In the genomic region with DNA sequence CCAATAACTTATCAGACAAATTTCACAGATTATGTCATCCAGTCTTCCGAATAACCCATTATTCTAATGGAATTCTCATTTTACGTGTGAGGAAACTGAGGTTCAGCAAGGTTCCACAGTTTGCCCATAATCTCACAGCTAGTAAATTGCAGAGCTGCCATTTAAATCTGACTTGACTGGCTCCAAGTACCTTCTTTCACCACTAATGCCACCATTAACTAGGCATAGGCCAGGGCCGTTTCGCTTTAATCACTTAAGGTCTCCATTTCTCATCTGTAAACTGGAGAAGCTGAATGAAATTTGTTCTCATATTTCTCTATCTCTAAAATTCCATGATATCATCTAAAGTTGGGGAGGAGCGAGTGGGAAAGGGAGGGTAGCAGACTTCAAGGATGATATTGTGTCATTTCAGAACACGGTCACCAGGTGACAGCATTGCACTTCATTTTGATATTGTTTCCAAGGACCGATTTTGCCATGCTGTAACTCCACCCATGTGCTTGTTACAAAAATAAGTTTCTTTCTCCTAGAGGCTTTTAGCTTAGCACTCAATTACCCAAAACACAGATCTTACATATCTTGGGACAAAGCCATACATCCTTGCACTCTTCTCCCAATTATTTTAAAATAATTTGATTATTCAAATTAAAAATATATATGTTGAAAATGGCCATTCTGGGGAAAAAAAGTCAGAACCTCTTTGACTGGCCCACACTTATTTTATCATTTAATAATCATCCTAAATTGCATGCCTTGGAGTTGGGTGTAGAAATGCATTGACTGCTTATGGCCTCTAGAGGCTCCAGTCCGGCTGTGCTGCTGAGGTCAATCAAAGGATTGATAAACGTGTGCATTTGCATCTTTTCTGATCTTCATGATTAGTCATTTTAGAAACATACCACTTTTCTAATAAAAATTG, we compare ENCODE assay signal across 8 cellular contexts.
A peak's percentile ranks its signal among the peaks of the same experiment; 100 is the strongest.
DNase-seq lines count a peak whose midpoint lies in the region; ATAC-seq, FAIRE-seq and TF ChIP-seq lines count a peak whose summit lies in the region.

No MANE protein-coding gene starts in this region.

- H3K27ac Mint-ChIP-seq in astrocyte (ENCODE audit: unreplicated experiment), result no peak overlapping the region
- H3K27ac Mint-ChIP-seq in T-helper 2 cell treated with Interferon-gamma antibody and Interleukin-4, amounts not matched to agents 5 μg/mL and 100 μg/mL, for 36 hours, result no peak overlapping the region

- H3K4me1 ChIP-seq in astrocyte (ENCODE audit: insufficient read depth, low read length), result no peaks in the 10 kb centered on the region
- H3K4me1 ChIP-seq in kidney (ENCODE audit: control insufficient read depth in 1 of 2, insufficient read depth in 1 of 2, low read depth in 1 of 2, low read length in 2 of 2), result no peaks in the 10 kb centered on the region

- no peaks in the 10 kb centered on the region for H3K9me3 Mint-ChIP-seq in astrocyte (ENCODE audit: unreplicated experiment)
- no peaks in the 10 kb centered on the region for H3K9me3 Mint-ChIP-seq in T-helper 2 cell treated with Interferon-gamma antibody and Interleukin-4, amounts not matched to agents 5 μg/mL and 100 μg/mL, for 36 hours

- DNase-seq in NCI-H526 treated with DMSO at 0.1 percent for 48 hours (lab: John Stamatoyannopoulos, UW) (peak; percentile 17), astrocyte (ENCODE audit: low read depth) (peak; percentile 8), kidney (no peak)
- DNase-seq in T-helper 2 cell treated with Interferon-gamma antibody and Interleukin-4, amounts not matched to agents 5 μg/mL and 100 μg/mL, for 36 hours (ENCODE audit: low spot score), result no peak

- no peak overlapping the region for H3K27ac ChIP-seq in C4-2B
- no peak overlapping the region for H3K27ac ChIP-seq in astrocyte (ENCODE audit: low read depth, low read length)
- H3K27ac ChIP-seq in kidney (ENCODE audit: low read depth in 2 of 2, low read length in 2 of 2), result no peak overlapping the region

- H3K27me3 Mint-ChIP-seq in astrocyte (ENCODE audit: low read depth, unreplicated experiment), result peaks cover under 1% of the 10 kb centered on the region
- no peaks in the 10 kb centered on the region for H3K27me3 Mint-ChIP-seq in T-helper 2 cell treated with Interferon-gamma antibody and Interleukin-4, amounts not matched to agents 5 μg/mL and 100 μg/mL, for 36 hours (ENCODE audit: low read depth)

- no peak overlapping the region for H2AFZ ChIP-seq in astrocyte (ENCODE audit: low read depth, low read length)

- H3K36me3 ChIP-seq in astrocyte (ENCODE audit: insufficient read depth, low read length) (no peaks in the 10 kb centered on the region), kidney (ENCODE audit: control insufficient read depth in 1 of 2, insufficient read depth in 2 of 2, low read length in 2 of 2) (no peaks in the 10 kb centered on the region)

- H4K20me1 ChIP-seq in astrocyte (ENCODE audit: insufficient read depth, low read length), result no peaks in the 10 kb centered on the region

- no peak for FAIRE-seq in astrocyte (lab: Jason Lieb, UNC)
- FAIRE-seq in kidney (lab: Jason Lieb, UNC), result no peak

- ATAC-seq in GM18498 (IDR thresholded peaks at IDR 0.05; ENCODE audit: unreplicated experiment) (peak; percentile 72), HG03159 (IDR thresholded peaks at IDR 0.05; ENCODE audit: unreplicated experiment) (peak; percentile 78), GM21737 (IDR thresholded peaks at IDR 0.05; ENCODE audit: unreplicated experiment) (no peak)

- no peaks in the 10 kb centered on the region for H3K9me3 ChIP-seq in astrocyte (ENCODE audit: insufficient read depth, low read depth, low read length)
- no peaks in the 10 kb centered on the region for H3K9me3 ChIP-seq in kidney (ENCODE audit: control insufficient read depth in 1 of 2, low read length in 2 of 2)

- no peak overlapping the region for H3K4me2 ChIP-seq in astrocyte (ENCODE audit: low read length)

- H3K4me3 ChIP-seq in astrocyte (ENCODE audit: insufficient read depth, low read depth, low read length) (no peak overlapping the region), kidney (ENCODE audit: low read length in 2 of 2) (no peak overlapping the region)

- TF ChIP-seq CTCF in C4-2B (conservative IDR thresholded peaks at IDR 0.05) (peak; percentile 86), astrocyte (IDR thresholded peaks at IDR 0.05; ENCODE audit: insufficient read depth, low read depth, low read length) (peak; percentile 42), kidney (IDR thresholded peaks at IDR 0.05; ENCODE audit: borderline replicate concordance, extremely low read depth, insufficient read depth) (peak; percentile 39)

- H3K9ac ChIP-seq in astrocyte (ENCODE audit: low read length), result no peak overlapping the region
- no peak overlapping the region for H3K9ac ChIP-seq in kidney (ENCODE audit: low read length in 2 of 2)

- H3K79me2 ChIP-seq in astrocyte (ENCODE audit: insufficient read depth, low read length), result no peaks in the 10 kb centered on the region

- no peak overlapping the region for H3K4me3 Mint-ChIP-seq in astrocyte (ENCODE audit: unreplicated experiment)
- H3K4me3 Mint-ChIP-seq in T-helper 2 cell treated with Interferon-gamma antibody and Interleukin-4, amounts not matched to agents 5 μg/mL and 100 μg/mL, for 36 hours, result no peak overlapping the region

- H3K36me3 Mint-ChIP-seq in astrocyte (ENCODE audit: low read depth, unreplicated experiment), result no peaks in the 10 kb centered on the region
- H3K36me3 Mint-ChIP-seq in T-helper 2 cell treated with Interferon-gamma antibody and Interleukin-4, amounts not matched to agents 5 μg/mL and 100 μg/mL, for 36 hours (ENCODE audit: low read depth), result no peaks in the 10 kb centered on the region

- no peaks in the 10 kb centered on the region for H3K4me1 Mint-ChIP-seq in astrocyte (ENCODE audit: low read depth, unreplicated experiment)
- H3K4me1 Mint-ChIP-seq in T-helper 2 cell treated with Interferon-gamma antibody and Interleukin-4, amounts not matched to agents 5 μg/mL and 100 μg/mL, for 36 hours (ENCODE audit: low read depth), result no peaks in the 10 kb centered on the region

- H3K27me3 ChIP-seq in astrocyte (ENCODE audit: insufficient read depth, low read length), result no peaks in the 10 kb centered on the region

- intact Hi-C loops in kidney (cut with DNase I), result no loop called here

Comparison
In these comparisons a context has a peak if more than half of its experiments do, and no peak if none do; other contexts are left out.
1. DNase-seq: peak in NCI-H526 treated with DMSO at 0.1 percent for 48 hours (single experiment) and astrocyte (single experiment); none in kidney (single experiment) and T-helper 2 cell treated with Interferon-gamma antibody and Interleukin-4, amounts not matched to agents 5 μg/mL and 100 μg/mL, for 36 hours (single experiment).
2. Peak in every context shown above with its lines, with median percentiles within 50 percentile points of each other: CTCF ChIP-seq.